In the genomic region with DNA sequence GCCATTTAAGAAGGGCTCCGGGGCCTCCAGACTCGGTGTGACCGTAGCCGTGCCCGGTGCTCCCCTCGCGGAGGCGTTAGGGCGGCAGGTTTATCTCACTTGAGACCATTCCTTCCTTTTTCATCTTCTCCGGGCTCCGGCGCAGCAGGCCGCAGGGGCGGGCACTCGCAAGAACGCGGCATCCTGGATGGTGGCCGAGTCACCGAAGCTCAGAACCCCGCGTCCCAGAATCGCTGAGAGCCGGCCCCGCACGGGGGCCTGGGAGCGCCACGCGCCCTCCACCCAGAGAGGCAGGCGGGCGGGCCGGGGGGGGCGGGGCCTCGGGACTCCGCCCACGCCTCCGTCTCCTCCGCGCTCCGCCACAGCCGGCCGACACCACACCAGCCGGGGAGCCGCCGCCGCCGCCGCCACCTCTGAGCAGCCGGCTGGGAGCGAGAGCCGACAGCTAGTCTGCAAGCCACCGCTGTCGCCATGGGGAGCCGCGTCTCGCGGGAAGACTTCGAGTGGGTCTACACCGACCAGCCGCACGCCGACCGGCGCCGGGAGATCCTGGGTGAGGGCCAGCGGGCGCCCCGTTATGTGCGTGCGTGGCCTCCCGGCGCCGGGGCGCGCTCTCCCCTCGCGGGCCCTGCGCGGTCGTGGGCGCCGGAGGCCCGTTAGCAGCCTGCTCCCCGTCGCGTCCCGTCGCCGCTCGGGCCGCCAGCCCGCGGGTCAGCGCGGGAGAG, we compare ENCODE assay signal across 1 cellular context.
TF ChIP-seq lines count a peak whose summit lies in the region.

DEGS1 (plus strand) TSS at position 375 of the 725 bp plus-strand sequence; CDS start at position 472, 97 bp downstream.

TF ChIP-seq in HepG2, 621 proteins besides CTCF, POLR2A, EP300 and RAD21 (continued from another document and continues in another):
- TF ChIP-seq ZNF430 (CRISPR knock-in tag; IDR thresholded peaks at IDR 0.05) (0 out of 2 replicates have a peak, but pooled peaks have one; percentile 3), MTA1 (CRISPR knock-in tag; IDR thresholded peaks at IDR 0.05; ENCODE audit: borderline replicate concordance) (peak; percentile 51; the same call in 1 of the 2 replicates), PATZ1 (CRISPR knock-in tag; IDR thresholded peaks at IDR 0.05) (peak; percentile 54; the same call in 1 of the 2 replicates), KAT2B (IDR thresholded peaks at IDR 0.05; ENCODE audit: borderline replicate concordance, low read depth, low read length) (no peak), HNRNPH1 (optimal IDR thresholded peaks at IDR 0.05; ENCODE audit: low read depth, low read length) (no peak), ZBTB26 (CRISPR knock-in tag; IDR thresholded peaks at IDR 0.05; ENCODE audit: borderline replicate concordance) (no peak), SRSF1 (optimal IDR thresholded peaks at IDR 0.05; ENCODE audit: low read depth, low read length) (no peak), RFX3 (CRISPR knock-in tag; IDR thresholded peaks at IDR 0.05) (no peak), HDAC1 (CRISPR knock-in tag; IDR thresholded peaks at IDR 0.05) (peak; percentile 47; the same call in 1 of the 2 replicates), ZNF619 (CRISPR knock-in tag; IDR thresholded peaks at IDR 0.05) (no peak), ZNF276 (CRISPR knock-in tag; IDR thresholded peaks at IDR 0.05; ENCODE audit: low read depth) (0 out of 2 replicates have a peak, but pooled peaks have one; percentile 63), TRIM24 (CRISPR knock-in tag; IDR thresholded peaks at IDR 0.05) (no peak), CSRNP1 (CRISPR knock-in tag; IDR thresholded peaks at IDR 0.05) (no peak), MAX (IDR thresholded peaks at IDR 0.05) (peak; percentile 57), ZMYM2 (CRISPR knock-in tag; IDR thresholded peaks at IDR 0.05) (no peak), ZNF331 (CRISPR knock-in tag; IDR thresholded peaks at IDR 0.05) (no peak), SOX6 (IDR thresholded peaks at IDR 0.05) (no peak), SOX6 (CRISPR knock-in tag; IDR thresholded peaks at IDR 0.05) (no peak), ZNF614 (CRISPR knock-in tag; IDR thresholded peaks at IDR 0.05; ENCODE audit: borderline replicate concordance) (0 out of 2 replicates have a peak, but pooled peaks have one; percentile 30), ZFP1 (CRISPR knock-in tag; IDR thresholded peaks at IDR 0.05) (no peak), POLR2G (IDR thresholded peaks at IDR 0.05; ENCODE audit: low read depth, low read length) (peak; percentile 73), TARDBP (CRISPR knock-in tag; IDR thresholded peaks at IDR 0.05) (no peak), CBX2 (IDR thresholded peaks at IDR 0.05; ENCODE audit: low read depth, low read length) (no peak), CBX2 (CRISPR knock-in tag; IDR thresholded peaks at IDR 0.05; ENCODE audit: low read depth) (no peak), PHB2 (IDR thresholded peaks at IDR 0.05; ENCODE audit: partially characterized antibody) (no peak), JDP2 (CRISPR knock-in tag; IDR thresholded peaks at IDR 0.05; ENCODE audit: borderline replicate concordance) (no peak), MIXL1 (CRISPR knock-in tag; IDR thresholded peaks at IDR 0.05) (no peak; the same call in 1 of the 2 replicates), ZNF83 (CRISPR knock-in tag; IDR thresholded peaks at IDR 0.05; ENCODE audit: borderline replicate concordance) (peak; percentile 27; the same call in 1 of the 2 replicates), ZBTB25 (CRISPR knock-in tag; IDR thresholded peaks at IDR 0.05) (no peak; the same call in 1 of the 2 replicates), ZBTB7A (CRISPR knock-in tag; IDR thresholded peaks at IDR 0.05) (no peak), DBP (CRISPR knock-in tag; IDR thresholded peaks at IDR 0.05; ENCODE audit: not compliant biosample characterization) (no peak), TFAP4 (IDR thresholded peaks at IDR 0.05; ENCODE audit: borderline replicate concordance, low read depth) (no peak), ZNF782 (CRISPR knock-in tag; IDR thresholded peaks at IDR 0.05; ENCODE audit: borderline replicate concordance) (peak; percentile 34; the same call in 1 of the 2 replicates), ZNF350 (CRISPR knock-in tag; IDR thresholded peaks at IDR 0.05; ENCODE audit: borderline replicate concordance, low read depth) (no peak), REPIN1 (CRISPR knock-in tag; IDR thresholded peaks at IDR 0.05; ENCODE audit: borderline replicate concordance, low read depth) (no peak), SNAPC5 (CRISPR knock-in tag; IDR thresholded peaks at IDR 0.05; ENCODE audit: borderline replicate concordance) (no peak), ZKSCAN1 (IDR thresholded peaks at IDR 0.05; ENCODE audit: low read length) (no peak), ZNF567 (CRISPR knock-in tag; IDR thresholded peaks at IDR 0.05; ENCODE audit: borderline replicate concordance) (no peak), ZNF234 (CRISPR knock-in tag; conservative IDR thresholded peaks at IDR 0.05) (no peak), KLF6 (CRISPR knock-in tag; IDR thresholded peaks at IDR 0.05) (0 out of 2 replicates have a peak, but pooled peaks have one; percentile 29), ZNF326 (CRISPR knock-in tag; IDR thresholded peaks at IDR 0.05; ENCODE audit: borderline replicate concordance) (no peak), MEIS2 (CRISPR knock-in tag; IDR thresholded peaks at IDR 0.05) (no peak), ZBTB7B (CRISPR knock-in tag; IDR thresholded peaks at IDR 0.05) (peak; percentile 70; the same call in 1 of the 2 replicates), CBX1 (IDR thresholded peaks at IDR 0.05; ENCODE audit: low read depth) (no peak), SRF (IDR thresholded peaks at IDR 0.05; ENCODE audit: low read depth, low read length) (no peak), ZNF761 (CRISPR knock-in tag; conservative IDR thresholded peaks at IDR 0.05) (peak; percentile 68), ZNF790 (CRISPR knock-in tag; IDR thresholded peaks at IDR 0.05; ENCODE audit: borderline replicate concordance) (no peak), ZNF121 (CRISPR knock-in tag; IDR thresholded peaks at IDR 0.05) (no peak), GFI1 (CRISPR knock-in tag; IDR thresholded peaks at IDR 0.05; ENCODE audit: borderline replicate concordance) (0 out of 2 replicates have a peak, but pooled peaks have one; percentile 16), KDM3A (CRISPR knock-in tag; IDR thresholded peaks at IDR 0.05; ENCODE audit: low read depth) (no peak; the same call in 1 of the 2 replicates)
- TF ChIP-seq, protein P1, sequence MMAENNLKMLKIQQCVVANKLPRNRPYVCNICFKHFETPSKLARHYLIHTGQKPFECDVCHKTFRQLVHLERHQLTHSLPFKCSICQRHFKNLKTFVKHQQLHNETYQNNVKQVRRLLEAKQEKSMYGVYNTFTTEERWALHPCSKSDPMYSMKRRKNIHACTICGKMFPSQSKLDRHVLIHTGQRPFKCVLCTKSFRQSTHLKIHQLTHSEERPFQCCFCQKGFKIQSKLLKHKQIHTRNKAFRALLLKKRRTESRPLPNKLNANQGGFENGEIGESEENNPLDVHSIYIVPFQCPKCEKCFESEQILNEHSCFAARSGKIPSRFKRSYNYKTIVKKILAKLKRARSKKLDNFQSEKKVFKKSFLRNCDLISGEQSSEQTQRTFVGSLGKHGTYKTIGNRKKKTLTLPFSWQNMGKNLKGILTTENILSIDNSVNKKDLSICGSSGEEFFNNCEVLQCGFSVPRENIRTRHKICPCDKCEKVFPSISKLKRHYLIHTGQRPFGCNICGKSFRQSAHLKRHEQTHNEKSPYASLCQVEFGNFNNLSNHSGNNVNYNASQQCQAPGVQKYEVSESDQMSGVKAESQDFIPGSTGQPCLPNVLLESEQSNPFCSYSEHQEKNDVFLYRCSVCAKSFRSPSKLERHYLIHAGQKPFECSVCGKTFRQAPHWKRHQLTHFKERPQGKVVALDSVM (CRISPR knock-in tag; IDR thresholded peaks at IDR 0.05) = no peak; the same call in 1 of the 2 replicates
- TF ChIP-seq, protein P2, sequence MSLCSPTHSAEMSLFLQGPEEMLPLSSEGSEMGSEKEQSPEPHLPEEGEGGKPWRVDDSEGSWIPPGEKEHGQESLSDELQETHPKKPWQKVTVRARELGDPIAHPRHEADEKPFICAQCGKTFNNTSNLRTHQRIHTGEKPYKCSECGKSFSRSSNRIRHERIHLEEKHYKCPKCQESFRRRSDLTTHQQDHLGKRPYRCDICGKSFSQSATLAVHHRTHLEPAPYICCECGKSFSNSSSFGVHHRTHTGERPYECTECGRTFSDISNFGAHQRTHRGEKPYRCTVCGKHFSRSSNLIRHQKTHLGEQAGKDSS (CRISPR knock-in tag; IDR thresholded peaks at IDR 0.05; ENCODE audit: borderline replicate concordance, low read depth) = peak; percentile 80; the same call in 1 of the 2 replicates
- TF ChIP-seq, protein P3, sequence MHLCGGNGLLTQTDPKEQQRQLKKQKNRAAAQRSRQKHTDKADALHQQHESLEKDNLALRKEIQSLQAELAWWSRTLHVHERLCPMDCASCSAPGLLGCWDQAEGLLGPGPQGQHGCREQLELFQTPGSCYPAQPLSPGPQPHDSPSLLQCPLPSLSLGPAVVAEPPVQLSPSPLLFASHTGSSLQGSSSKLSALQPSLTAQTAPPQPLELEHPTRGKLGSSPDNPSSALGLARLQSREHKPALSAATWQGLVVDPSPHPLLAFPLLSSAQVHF (CRISPR knock-in tag; IDR thresholded peaks at IDR 0.05) = 0 out of 2 replicates have a peak, but pooled peaks have one; percentile 16
